Comparison of ENCODE assay signal across 15 cellular contexts in the genomic region with DNA sequence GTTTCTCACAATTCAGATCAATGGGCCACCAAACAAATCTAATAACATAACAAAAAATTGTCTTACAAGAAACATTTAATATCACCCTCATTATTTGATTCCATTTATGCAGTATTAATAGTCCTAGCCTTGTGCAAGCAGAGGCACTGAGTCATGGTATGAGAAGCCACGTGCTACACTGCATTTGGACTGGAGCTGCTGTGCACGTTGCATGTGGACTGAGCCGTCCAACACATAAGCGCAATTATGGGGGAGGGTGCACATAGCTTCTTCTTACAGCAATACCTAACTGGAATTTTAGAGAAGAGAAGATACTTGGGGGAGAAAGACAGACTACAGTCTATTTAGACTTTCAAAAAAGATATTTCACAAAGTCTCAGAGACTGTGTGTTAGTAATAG.
DNase-seq lines count a peak whose midpoint lies in the region; ATAC-seq and TF ChIP-seq lines count a peak whose summit lies in the region.
"Had no signal": no experiment of that assay in that cellular context is flagged by ENCODE, and none has a peak within 500 bp of the region (broad histone marks: within the 10 kb centered on the region; RNA-seq: fewer than 3 reads in every experiment).

No MANE protein-coding gene starts in this region.

- peaks cover 0 to 4% of the 10 kb centered on the region in 2 donors for H3K36me3 Mint-ChIP-seq in CD4-positive, alpha-beta memory T cell
- H3K36me3 Mint-ChIP-seq: CD4-positive, CD25-positive, alpha-beta regulatory T cell had no signal

- H3K27me3 ChIP-seq in CD4-positive, alpha-beta memory T cell (ENCODE audit: insufficient read depth, low read length) = no peaks in the 10 kb centered on the region
- H3K27me3 ChIP-seq: SJSA1 had no signal

- H3K36me3 ChIP-seq in CD4-positive, alpha-beta memory T cell (ENCODE audit: insufficient read depth, low read length) = no peaks in the 10 kb centered on the region
- H3K36me3 ChIP-seq: SJSA1 had no signal

- H3K4me3 Mint-ChIP-seq in CD4-positive, alpha-beta memory T cell = no peak overlapping the region
- H3K4me3 Mint-ChIP-seq: CD4-positive, CD25-positive, alpha-beta regulatory T cell; T-helper 1 cell treated with Interleukin-12 subunit alpha and Interleukin-12 subunit beta and Interleukin-4 antibody, amounts not matched to agents 30 μg/mL and 1 μg/mL, for 36 hours had no signal

- no peaks in the 10 kb centered on the region for H3K9me3 ChIP-seq in CD4-positive, alpha-beta memory T cell (ENCODE audit: control insufficient read depth in 1 of 2, low read length in 2 of 2)
- H3K9me3 ChIP-seq: SJSA1 had no signal

- no peak overlapping the region for H3K4me3 ChIP-seq in AG10803 (ENCODE audit: low read length)
- H3K4me3 ChIP-seq in fibroblast of mammary gland (ENCODE audit: control insufficient read depth, low read depth, low read length) = no peak overlapping the region
- no peak overlapping the region for H3K4me3 ChIP-seq in CD4-positive, alpha-beta memory T cell (ENCODE audit: low read length in 2 of 2)
- H3K4me3 ChIP-seq: PC-9, SJSA1 had no signal

- ATAC-seq in HG03354 (IDR thresholded peaks at IDR 0.05; ENCODE audit: poor library complexity, severe bottlenecking, unreplicated experiment) = no peak
- ATAC-seq in HG02588 (IDR thresholded peaks at IDR 0.05; ENCODE audit: unreplicated experiment) = no peak

- no peaks in the 10 kb centered on the region for H3K27me3 Mint-ChIP-seq in CD4-positive, alpha-beta memory T cell
- H3K27me3 Mint-ChIP-seq: CD4-positive, CD25-positive, alpha-beta regulatory T cell had no signal

- peaks cover 0 to 2% (median 0%) of the 10 kb centered on the region in 4 donors for H3K4me1 Mint-ChIP-seq in CD4-positive, alpha-beta memory T cell
- H3K4me1 Mint-ChIP-seq: CD4-positive, CD25-positive, alpha-beta regulatory T cell had no signal

- peaks cover 0 to 8% (median 2%) of the 10 kb centered on the region in 8 donors for H3K9me3 Mint-ChIP-seq in CD4-positive, alpha-beta memory T cell

- H3K27ac ChIP-seq in CD4-positive, alpha-beta memory T cell (ENCODE audit: low read depth, low read length) = no peak overlapping the region
- H3K27ac ChIP-seq: PC-9, SJSA1 had no signal

- CTCF ChIA-PET in CD4-positive, alpha-beta memory T cell (lab: Charles Lee; ENCODE audit: partially characterized antibody) = no interaction called here

- no peak for TF ChIP-seq CTCF in AG10803 (conservative IDR thresholded peaks at IDR 0.05; ENCODE audit: low read length)
- no peak for TF ChIP-seq CTCF in fibroblast of mammary gland (conservative IDR thresholded peaks at IDR 0.05; ENCODE audit: control insufficient read depth, insufficient read depth, low read depth, low read length)

- H3K27ac Mint-ChIP-seq in CD4-positive, alpha-beta memory T cell = no peak overlapping the region
- H3K27ac Mint-ChIP-seq: CD4-positive, CD25-positive, alpha-beta regulatory T cell; T-helper 1 cell treated with Interleukin-12 subunit alpha and Interleukin-12 subunit beta and Interleukin-4 antibody, amounts not matched to agents 30 μg/mL and 1 μg/mL, for 36 hours had no signal

- no peaks in the 10 kb centered on the region for H3K4me1 ChIP-seq in CD4-positive, alpha-beta memory T cell (ENCODE audit: insufficient read depth, low read length)
- H3K4me1 ChIP-seq: SJSA1 had no signal

- POLR2A ChIA-PET in CD4-positive, alpha-beta memory T cell (lab: Charles Lee; ENCODE audit: partially characterized antibody) = no interaction called here

- intact Hi-C loops in CD4-positive, alpha-beta memory T cell (cut with micrococcal nuclease) = no loop called here

- DNase-seq in AG10803 (ENCODE audit: low read depth) (peak; percentile 6), HT1080 (ENCODE audit: low read depth) (peak; percentile 8), NOMO-1 treated with dmso at 0.1 percent for 144 hours (lab: John Stamatoyannopoulos, UW; ENCODE audit: unreplicated experiment) (peak; percentile 11), fibroblast of mammary gland (ENCODE audit: low read depth) (peak; percentile 27)
- DNase-seq in CD4-positive, alpha-beta memory T cell = no peak
- DNase-seq: ACHN; CD4-positive, CD25-positive, alpha-beta regulatory T cell; DMS153; GDM1; NCI-H1694 treated with DMSO at 0.1 percent for 48 hours; PC-9 had no signal

Comparison
In these comparisons a context has a peak if more than half of its experiments do, and no peak if none do; other contexts are left out.
1. DNase-seq: peak in AG10803 (single experiment), HT1080 (single experiment), NOMO-1 treated with dmso at 0.1 percent for 144 hours (single experiment) and fibroblast of mammary gland (single experiment); none in CD4-positive, alpha-beta memory T cell (0 of 5).